ENCODE assay signal across 1 cellular context in the genomic region with DNA sequence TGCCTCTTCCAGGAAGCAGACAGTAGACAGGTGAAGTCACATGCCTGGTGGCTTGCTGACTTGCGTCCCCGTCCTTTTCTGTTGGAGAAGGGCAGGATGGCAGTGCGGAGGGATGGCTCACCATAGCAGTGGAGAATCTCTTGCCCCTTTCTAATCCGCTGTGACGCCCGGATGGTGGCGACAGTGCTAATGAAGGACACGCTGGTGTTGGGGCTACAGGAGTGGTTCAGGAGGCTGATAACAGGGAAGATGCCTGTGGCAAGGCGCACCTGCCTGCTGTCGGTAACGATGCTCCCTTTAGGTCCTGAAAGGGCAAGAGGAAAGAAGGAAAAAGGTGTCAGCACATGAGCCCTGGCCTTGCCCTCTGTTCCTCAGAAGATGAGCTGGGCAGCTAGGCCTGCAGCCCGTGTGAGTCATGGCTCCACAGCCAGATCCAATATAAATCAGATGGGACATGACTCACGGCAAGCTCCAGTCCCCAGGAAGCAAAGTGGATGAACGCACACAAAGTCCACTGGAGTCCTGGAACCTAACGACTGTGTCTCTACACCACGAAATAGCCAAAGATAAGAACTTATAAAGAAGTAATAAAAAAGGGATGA.
A peak's percentile ranks its signal among the peaks of the same experiment; 100 is the strongest.
TF ChIP-seq lines count a peak whose summit lies in the region.

No MANE protein-coding gene starts in this region.

TF ChIP-seq in K562, 482 proteins besides CTCF, POLR2A, EP300 and RAD21:
- TF ChIP-seq NFATC3 (IDR thresholded peaks at IDR 0.05) (no peak), FOSL1 (tag; conservative IDR thresholded peaks at IDR 0.05) (peak; percentile 89), ZNF165 (CRISPR knock-in tag; IDR thresholded peaks at IDR 0.05; ENCODE audit: borderline replicate concordance) (no peak), JUN (IDR thresholded peaks at IDR 0.05; ENCODE audit: borderline replicate concordance, low read depth, low read length) (peak; percentile 32; the same call in 1 of the 2 replicates), JUN (CRISPR knock-in tag; IDR thresholded peaks at IDR 0.05; ENCODE audit: borderline replicate concordance) (no peak), JUND (IDR thresholded peaks at IDR 0.05; ENCODE audit: borderline replicate concordance, low read depth, low read length) (peak; percentile 7; the same call in 1 of the 2 replicates), JUND (tag; IDR thresholded peaks at IDR 0.05; ENCODE audit: borderline replicate concordance, low read depth, low read length) (no peak), STAT5B (CRISPR knock-in tag; IDR thresholded peaks at IDR 0.05) (no peak), MEIS2 (IDR thresholded peaks at IDR 0.05; ENCODE audit: partially characterized antibody) (peak; percentile 3), TSHZ1 (CRISPR knock-in tag; IDR thresholded peaks at IDR 0.05) (no peak), ZNF311 (CRISPR knock-in tag; IDR thresholded peaks at IDR 0.05) (no peak), YBX1 (IDR thresholded peaks at IDR 0.05) (no peak), SLC30A9 (CRISPR knock-in tag; IDR thresholded peaks at IDR 0.05) (no peak)
- TF ChIP-seq, protein P1, sequence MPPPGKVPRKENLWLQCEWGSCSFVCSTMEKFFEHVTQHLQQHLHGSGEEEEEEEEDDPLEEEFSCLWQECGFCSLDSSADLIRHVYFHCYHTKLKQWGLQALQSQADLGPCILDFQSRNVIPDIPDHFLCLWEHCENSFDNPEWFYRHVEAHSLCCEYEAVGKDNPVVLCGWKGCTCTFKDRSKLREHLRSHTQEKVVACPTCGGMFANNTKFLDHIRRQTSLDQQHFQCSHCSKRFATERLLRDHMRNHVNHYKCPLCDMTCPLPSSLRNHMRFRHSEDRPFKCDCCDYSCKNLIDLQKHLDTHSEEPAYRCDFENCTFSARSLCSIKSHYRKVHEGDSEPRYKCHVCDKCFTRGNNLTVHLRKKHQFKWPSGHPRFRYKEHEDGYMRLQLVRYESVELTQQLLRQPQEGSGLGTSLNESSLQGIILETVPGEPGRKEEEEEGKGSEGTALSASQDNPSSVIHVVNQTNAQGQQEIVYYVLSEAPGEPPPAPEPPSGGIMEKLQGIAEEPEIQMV (tag; conservative IDR thresholded peaks at IDR 0.05; ENCODE audit: low read depth) = no peak
- TF ChIP-seq, protein P2, sequence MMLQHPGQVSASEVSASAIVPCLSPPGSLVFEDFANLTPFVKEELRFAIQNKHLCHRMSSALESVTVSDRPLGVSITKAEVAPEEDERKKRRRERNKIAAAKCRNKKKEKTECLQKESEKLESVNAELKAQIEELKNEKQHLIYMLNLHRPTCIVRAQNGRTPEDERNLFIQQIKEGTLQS (IDR thresholded peaks at IDR 0.05) = peak; percentile 34; the same call in 1 of the 2 replicates
- TF ChIP-seq, protein P2 (CRISPR knock-in tag; conservative IDR thresholded peaks at IDR 0.05) = no peak
